Comparison of ENCODE assay signal across 9 cellular contexts in the genomic region with DNA sequence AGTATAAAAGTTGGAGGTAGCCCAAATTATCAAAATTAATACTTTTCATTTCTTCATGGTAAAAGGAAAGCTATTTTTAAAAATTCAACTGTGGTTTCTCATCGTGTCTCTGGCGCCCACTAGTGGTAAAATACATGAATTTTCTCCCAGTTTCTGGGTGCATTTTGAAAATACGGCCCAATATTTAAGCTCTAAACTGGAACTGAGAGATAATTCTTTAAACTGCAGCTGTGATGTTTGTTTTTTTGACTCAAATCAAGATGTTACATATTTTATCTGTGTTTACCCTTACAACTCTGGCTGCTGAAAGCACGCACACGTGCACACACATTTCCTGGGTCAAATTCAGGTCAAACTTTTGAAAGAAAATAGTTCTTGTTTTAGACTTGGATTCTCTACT.
DNase-seq lines count a peak whose midpoint lies in the region; ATAC-seq and TF ChIP-seq lines count a peak whose summit lies in the region.
"Had no signal": no experiment of that assay in that cellular context is flagged by ENCODE, and none has a peak within 500 bp of the region (broad histone marks: within the 10 kb centered on the region; RNA-seq: fewer than 3 reads in every experiment).

No MANE protein-coding gene starts in this region.

- 0 out of 2 replicates have a peak, but pooled peaks cover 2% of the 10 kb centered on the region for H3K27me3 ChIP-seq in IMR-90 (ENCODE audit: control insufficient read depth, insufficient read depth, low read length)
- no peaks in the 10 kb centered on the region for H3K27me3 ChIP-seq in body of pancreas

- TF ChIP-seq CTCF in IMR-90 (conservative IDR thresholded peaks at IDR 0.05; ENCODE audit: low read depth, low read length): peak; percentile 68
- TF ChIP-seq CTCF in body of pancreas (IDR thresholded peaks at IDR 0.05): peak; percentile 56 to 74 (median 65)

- no peaks in the 10 kb centered on the region for H3K27me3 Mint-ChIP-seq in stimulated activated naive CD8-positive, alpha-beta T cell treated with anti-CD3 and anti-CD28 coated beads, Interleukin-15, amount 100 ng/mL, for 72 hours

- no peaks in the 10 kb centered on the region for H3K36me3 ChIP-seq in IMR-90 (ENCODE audit: control insufficient read depth, insufficient read depth, low read length)
- H3K36me3 ChIP-seq in body of pancreas (replicated peaks in 1 of 2; ENCODE audit: insufficient read depth in 1 of 2, low read depth in 2 of 2): no peaks in the 10 kb centered on the region
- H3K36me3 ChIP-seq: BLaER1 treated with 17β-estradiol and CSF1 and Interleukin-3, amounts not matched to agents 10 nM and 100 nM had no signal

- H3K27ac Mint-ChIP-seq in stimulated activated naive CD8-positive, alpha-beta T cell treated with anti-CD3 and anti-CD28 coated beads, Interleukin-15, amount 100 ng/mL, for 72 hours: no peak overlapping the region

- no peaks in the 10 kb centered on the region for H3K9me1 ChIP-seq in IMR-90 (ENCODE audit: insufficient read depth, low read length)

- H3K9ac ChIP-seq in IMR-90 (ENCODE audit: low read depth, low read length): peak overlapping the region; percentile 46; the same call in 1 of the 2 replicates

- no peak overlapping the region for H2AFZ ChIP-seq in IMR-90 (replicated peaks; ENCODE audit: low read length, poor library complexity)

- ATAC-seq in IMR-90 (ENCODE audit: low read depth) (no peak), body of pancreas (peak; percentile 30), GM21576 (IDR thresholded peaks at IDR 0.05; ENCODE audit: unreplicated experiment) (no peak), HG03439 (IDR thresholded peaks at IDR 0.05; ENCODE audit: unreplicated experiment) (no peak)
- no peak for ATAC-seq in stimulated activated naive CD8-positive, alpha-beta T cell treated with anti-CD3 and anti-CD28 coated beads, Interleukin-15, amount 100 ng/mL, for 72 hours

- H2BK20ac ChIP-seq in IMR-90 (ENCODE audit: low read depth, low read length): peak overlapping the region; percentile 10; the same call in 1 of the 2 replicates

- no peak overlapping the region for H3K4me2 ChIP-seq in IMR-90 (ENCODE audit: low read depth, low read length)

- H3K9me3 ChIP-seq in IMR-90 (ENCODE audit: control insufficient read depth, insufficient read depth, low read length) (peaks cover 4% of the 10 kb centered on the region), body of pancreas (no peaks in the 10 kb centered on the region)

- H3K4me3 ChIP-seq in IMR-90 (ENCODE audit: insufficient read depth, low read depth, low read length) (no peak overlapping the region), body of pancreas (no peak overlapping the region)
- H3K4me3 ChIP-seq: BLaER1 treated with 17β-estradiol and CSF1 and Interleukin-3, amounts not matched to agents 10 nM and 100 nM had no signal

- peak overlapping the region; percentile 85 for H3K18ac ChIP-seq in IMR-90 (ENCODE audit: low read depth, low read length)

- intact Hi-C loops in IMR-90 (cut with micrococcal nuclease): loop anchor here (1.0 kb wide), 2 partner anchors 125 to 144 kb away; no protein-coding TSS in a partner anchor
- intact Hi-C loops in body of pancreas (cut with DNase I): loop anchor here (10.0 kb wide), 1 partner anchor 142 kb away; no protein-coding TSS in a partner anchor

- TF ChIP-seq POLR2A in IMR-90 (IDR thresholded peaks at IDR 0.05; ENCODE audit: low read depth, low read length) (no peak), body of pancreas (IDR thresholded peaks at IDR 0.05) (no peak)

- peak overlapping the region; percentile 26; the same call in 1 of the 3 replicates for H2BK15ac ChIP-seq in IMR-90 (ENCODE audit: low read depth, low read length)

- no TSS peak for BruUV-seq in IMR-90 (replicated peaks; lab: Mats Ljungman, UMichigan)

- no peak overlapping the region for H2AK9ac ChIP-seq in IMR-90 (replicated peaks; ENCODE audit: low read depth, low read length, poor library complexity)

- peak overlapping the region; percentile 70; the same call in 1 of the 2 replicates for H3K27ac ChIP-seq in IMR-90 (ENCODE audit: insufficient read depth, low read length)
- peak overlapping the region in 1 of 4 donors; percentile 44 for H3K27ac ChIP-seq in body of pancreas

- no peak overlapping the region for H3K4me3 Mint-ChIP-seq in stimulated activated naive CD8-positive, alpha-beta T cell treated with anti-CD3 and anti-CD28 coated beads, Interleukin-15, amount 100 ng/mL, for 72 hours

- H4K5ac ChIP-seq in IMR-90 (ENCODE audit: low read depth, low read length): no peak overlapping the region

- no peaks in the 10 kb centered on the region for H3K4me1 Mint-ChIP-seq in stimulated activated naive CD8-positive, alpha-beta T cell treated with anti-CD3 and anti-CD28 coated beads, Interleukin-15, amount 100 ng/mL, for 72 hours

- H2AK5ac ChIP-seq in IMR-90 (ENCODE audit: low read depth, low read length): no peak overlapping the region

- DNase-seq in NCI-H1417 (lab: John Stamatoyannopoulos, UW) (peak; percentile 10 to 45 (median 31)), NCI-H1417 treated with DMSO at 0.1 percent for 48 hours (lab: John Stamatoyannopoulos, UW) (no peak), IMR-90 (peak; percentile 34), body of pancreas (peak in 1 of 4 donors; percentile 10), midbrain (lab: John Stamatoyannopoulos, UW) (peak; percentile 2)
- no peak for DNase-seq in stimulated activated naive CD8-positive, alpha-beta T cell treated with anti-CD3 and anti-CD28 coated beads, Interleukin-15, amount 100 ng/mL, for 72 hours

- no peaks in the 10 kb centered on the region for H3K79me1 ChIP-seq in IMR-90 (ENCODE audit: low read depth in 1 of 2, low read length in 2 of 2)

- no peaks in the 10 kb centered on the region for H4K20me1 ChIP-seq in IMR-90 (ENCODE audit: insufficient read depth, low read length)
- H4K20me1 ChIP-seq: BLaER1 treated with 17β-estradiol and CSF1 and Interleukin-3, amounts not matched to agents 10 nM and 100 nM had no signal

- H2BK120ac ChIP-seq in IMR-90 (ENCODE audit: low read depth, low read length): peak overlapping the region; percentile 63

- peak; percentile 69 for TF ChIP-seq RAD21 in IMR-90 (IDR thresholded peaks at IDR 0.05; ENCODE audit: low read length)

- H4K91ac ChIP-seq in IMR-90 (ENCODE audit: insufficient read depth, low read depth, low read length): peak overlapping the region; percentile 69; the same call in 1 of the 2 replicates

- H3K14ac ChIP-seq in IMR-90 (replicated peaks; ENCODE audit: low read depth, low read length): peak overlapping the region; percentile 69; the same call in 1 of the 2 replicates

- peak overlapping the region; percentile 62 for H2BK5ac ChIP-seq in IMR-90 (ENCODE audit: low read depth, low read length, poor library complexity, severe bottlenecking)

- in situ Hi-C loops in IMR-90 (cut with MboI; ENCODE audit: low sequenced_read_pairs): no loop called here

- dilution Hi-C loops in IMR-90 (cut with HindIII; ENCODE audit: low sequenced_read_pairs, unreplicated experiment): no loop called here

- H3K23ac ChIP-seq in IMR-90 (ENCODE audit: low read depth, low read length): peak overlapping the region; percentile 10; the same call in 1 of the 2 replicates

- POLR2A ChIA-PET in IMR-90 (lab: Charles Lee; ENCODE audit: unreplicated experiment): no interaction called here

- peak overlapping the region; percentile 7; the same call in 1 of the 2 replicates for H3K56ac ChIP-seq in IMR-90 (ENCODE audit: extremely low read depth, insufficient read depth, low read length)

- peak overlapping the region; percentile 48 to 64; a peak in 3 of 4 replicates for H4K8ac ChIP-seq in IMR-90 (ENCODE audit: low read depth in 2 of 2, low read length in 2 of 2)

- H3K9me3 Mint-ChIP-seq in stimulated activated naive CD8-positive, alpha-beta T cell treated with anti-CD3 and anti-CD28 coated beads, Interleukin-15, amount 100 ng/mL, for 72 hours: peaks cover 4 to 5% of the 10 kb centered on the region in 2 donors

- WGBS in IMR-90 (ENCODE audit: extremely low coverage in 2 of 2, insufficient read length in 1 of 2), 2 experiments: no CpG with 5 or more reads among the region's 5 CpGs
- 0 to 2% methylated on average over 5 of the region's 5 CpGs for WGBS in body of pancreas, 2 donors

- CTCF ChIA-PET in IMR-90 (lab: Yijun Ruan, JAX): interaction anchor here (0.7 to 2.9 kb wide), 15 partner anchors 10 to 371 kb away, joined by 3 to 23 read pairs (median 5); no protein-coding TSS in a partner anchor

- peak overlapping the region; percentile 49; the same call in 1 of the 2 replicates for H3K4ac ChIP-seq in IMR-90 (ENCODE audit: low read depth, low read length)

- H3K4me1 ChIP-seq in IMR-90 (ENCODE audit: control insufficient read depth, insufficient read depth, low read length) (no peaks in the 10 kb centered on the region), body of pancreas (no peaks in the 10 kb centered on the region)

TF ChIP-seq in IMR-90, 13 proteins besides CTCF, POLR2A, EP300 and RAD21 (continues in another document):
- TF ChIP-seq CEBPB (IDR thresholded peaks at IDR 0.05; ENCODE audit: low read depth, low read length) (no peak), BHLHE40 (IDR thresholded peaks at IDR 0.05; ENCODE audit: low read depth, low read length) (peak; percentile 21; the same call in 1 of the 2 replicates), RCOR1 (IDR thresholded peaks at IDR 0.05; ENCODE audit: insufficient replicate concordance, low read length) (no peak), SMC3 (IDR thresholded peaks at IDR 0.05; ENCODE audit: low read depth, low read length) (peak; percentile 63), MAFK (IDR thresholded peaks at IDR 0.05; ENCODE audit: low read depth, low read length) (no peak), MXI1 (IDR thresholded peaks at IDR 0.05; ENCODE audit: borderline replicate concordance, low read depth, low read length) (no peak), RFX5 (IDR thresholded peaks at IDR 0.05; ENCODE audit: low read depth, low read length) (no peak)
- TF ChIP-seq, protein P1, sequence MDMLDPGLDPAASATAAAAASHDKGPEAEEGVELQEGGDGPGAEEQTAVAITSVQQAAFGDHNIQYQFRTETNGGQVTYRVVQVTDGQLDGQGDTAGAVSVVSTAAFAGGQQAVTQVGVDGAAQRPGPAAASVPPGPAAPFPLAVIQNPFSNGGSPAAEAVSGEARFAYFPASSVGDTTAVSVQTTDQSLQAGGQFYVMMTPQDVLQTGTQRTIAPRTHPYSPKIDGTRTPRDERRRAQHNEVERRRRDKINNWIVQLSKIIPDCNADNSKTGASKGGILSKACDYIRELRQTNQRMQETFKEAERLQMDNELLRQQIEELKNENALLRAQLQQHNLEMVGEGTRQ (IDR thresholded peaks at IDR 0.05; ENCODE audit: low read depth, low read length): no peak
- TF ChIP-seq, protein P2, sequence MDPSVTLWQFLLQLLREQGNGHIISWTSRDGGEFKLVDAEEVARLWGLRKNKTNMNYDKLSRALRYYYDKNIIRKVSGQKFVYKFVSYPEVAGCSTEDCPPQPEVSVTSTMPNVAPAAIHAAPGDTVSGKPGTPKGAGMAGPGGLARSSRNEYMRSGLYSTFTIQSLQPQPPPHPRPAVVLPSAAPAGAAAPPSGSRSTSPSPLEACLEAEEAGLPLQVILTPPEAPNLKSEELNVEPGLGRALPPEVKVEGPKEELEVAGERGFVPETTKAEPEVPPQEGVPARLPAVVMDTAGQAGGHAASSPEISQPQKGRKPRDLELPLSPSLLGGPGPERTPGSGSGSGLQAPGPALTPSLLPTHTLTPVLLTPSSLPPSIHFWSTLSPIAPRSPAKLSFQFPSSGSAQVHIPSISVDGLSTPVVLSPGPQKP (IDR thresholded peaks at IDR 0.05; ENCODE audit: borderline replicate concordance, low read depth, low read length): no peak

Comparison
In these comparisons a context has a peak if more than half of its experiments do, and no peak if none do; other contexts are left out.
1. DNase-seq: peak in NCI-H1417 (3 of 3), IMR-90 (single experiment) and midbrain (single experiment); none in NCI-H1417 treated with DMSO at 0.1 percent for 48 hours (single experiment) and stimulated activated naive CD8-positive, alpha-beta T cell treated with anti-CD3 and anti-CD28 coated beads, Interleukin-15, amount 100 ng/mL, for 72 hours (0 of 2).